ENCODE assay signal across 16 cellular contexts in genomic region chr5:125477586-125477975, GRCh38.
DNase-seq lines count a peak whose midpoint lies in the region; ATAC-seq, FAIRE-seq and TF ChIP-seq lines count a peak whose summit lies in the region.
"Had no signal": no experiment of that assay in that cellular context is flagged by ENCODE, and none has a peak within 500 bp of the region (broad histone marks: within the 10 kb centered on the region; RNA-seq: fewer than 3 reads in every experiment).

No MANE protein-coding gene starts in this region.

- TF ChIP-seq CTCF in 22Rv1 (IDR thresholded peaks at IDR 0.05) (no peak), RWPE2 (IDR thresholded peaks at IDR 0.05; ENCODE audit: poor library complexity, severe bottlenecking) (no peak), endothelial cell of umbilical vein (IDR thresholded peaks at IDR 0.05; ENCODE audit: extremely low read depth in 1 of 2, insufficient read depth in 1 of 2, low read depth in 1 of 2, low read length in 2 of 2) (no peak), colonic mucosa (IDR thresholded peaks at IDR 0.05) (no peak)

- H3K4me1 ChIP-seq in RWPE2 (ENCODE audit: insufficient read depth, poor library complexity, severe bottlenecking), result peaks cover 19% of the 10 kb centered on the region
- peaks cover 11% of the 10 kb centered on the region for H3K4me1 ChIP-seq in endothelial cell of umbilical vein (ENCODE audit: control insufficient read depth, extremely low read depth, insufficient read depth, low read length)
- H3K4me1 ChIP-seq in colonic mucosa, result peaks cover 4% of the 10 kb centered on the region

- FAIRE-seq in endothelial cell of umbilical vein (lab: Jason Lieb, UNC) (peak; percentile 61), RCC 7860 (lab: Jason Lieb, UNC) (no peak)
- FAIRE-seq: G401.6, GM12892 had no signal

- dilution Hi-C loops in endothelial cell of umbilical vein (cut with MboI; ENCODE audit: extremely low pct_ligation_motif_present, low sequenced_read_pairs), result no loop called here

- H3K4me2 ChIP-seq in endothelial cell of umbilical vein (ENCODE audit: insufficient read depth, low read length), result peak overlapping the region; percentile 26

- DNase-seq in M059J (ENCODE audit: low read depth) (peak; percentile 40), RWPE2 (ENCODE audit: low spot score) (no peak), endothelial cell of umbilical vein (ENCODE audit: low read depth, low spot score) (peak; percentile 38), colonic mucosa (no peak), RCC 7860 (ENCODE audit: low spot score) (no peak)
- no peak for DNase-seq in activated effector memory CD4-positive, alpha-beta T cell treated with Interleukin-2 at 50 U/mL for 16 hours
- DNase-seq: C1 segment of cervical spinal cord; Calu3; CD4-positive, alpha-beta memory T cell; COR-L47; DND-41; GOT3 had no signal

- H3K9me1 ChIP-seq in endothelial cell of umbilical vein (replicated peaks; ENCODE audit: control insufficient read depth, extremely low read depth, insufficient read depth, low read length), result no peaks in the 10 kb centered on the region

- H3K36me3 ChIP-seq in RWPE2 (ENCODE audit: low read depth), result no peaks in the 10 kb centered on the region
- no peaks in the 10 kb centered on the region for H3K36me3 ChIP-seq in endothelial cell of umbilical vein (ENCODE audit: control insufficient read depth in 2 of 2, extremely low read depth in 1 of 2, insufficient read depth in 2 of 2, low read length in 2 of 2)
- H3K36me3 ChIP-seq in colonic mucosa, result no peaks in the 10 kb centered on the region
- H3K36me3 ChIP-seq: HAP-1 had no signal

- no TSS peak for BruUV-seq in endothelial cell of umbilical vein (replicated peaks; lab: Mats Ljungman, UMichigan)

- H4K20me1 ChIP-seq in endothelial cell of umbilical vein (replicated peaks; ENCODE audit: control insufficient read depth, extremely low read depth, insufficient read depth, low read length), result no peaks in the 10 kb centered on the region

- H3K4me3 ChIP-seq in RWPE2 (ENCODE audit: severe bottlenecking) (no peak overlapping the region), endothelial cell of umbilical vein (replicated peaks in 1 of 3; ENCODE audit: insufficient read depth in 1 of 3, low read depth in 1 of 3, low read length in 3 of 3) (no peak overlapping the region), colonic mucosa (no peak overlapping the region)
- H3K4me3 ChIP-seq: HAP-1 had no signal

- no peak for TF ChIP-seq POLR2A in endothelial cell of umbilical vein (IDR thresholded peaks at IDR 0.05; ENCODE audit: low read depth, low read length)

- CTCF ChIA-PET in endothelial cell of umbilical vein (lab: Charles Lee), result interaction anchor here (0.8 to 1.7 kb wide), 5 partner anchors 8 to 358 kb away, joined by 3 to 4 read pairs (median 3); no protein-coding TSS in a partner anchor

- H3K27ac ChIP-seq in 22Rv1, result peak overlapping the region; percentile 82
- H3K27ac ChIP-seq in RWPE2 (ENCODE audit: poor library complexity, severe bottlenecking), result peak overlapping the region; percentile 24
- peak overlapping the region; percentile 33 for H3K27ac ChIP-seq in endothelial cell of umbilical vein (ENCODE audit: insufficient read depth, low read depth, low read length)
- H3K27ac ChIP-seq in colonic mucosa, result no peak overlapping the region

- no peak overlapping the region for H3K9ac ChIP-seq in endothelial cell of umbilical vein (replicated peaks; ENCODE audit: extremely low read depth, insufficient read depth, low read length)
- H3K9ac ChIP-seq in colonic mucosa (ENCODE audit: low read depth in 2 of 2, low read length in 2 of 2), result no peak overlapping the region

- H3K9me3 ChIP-seq in RWPE2 (ENCODE audit: severe bottlenecking), result no peaks in the 10 kb centered on the region
- H3K9me3 ChIP-seq in endothelial cell of umbilical vein (replicated peaks; ENCODE audit: control insufficient read depth, insufficient read depth, low read length), result no peaks in the 10 kb centered on the region
- H3K9me3 ChIP-seq in colonic mucosa, result no peaks in the 10 kb centered on the region
- H3K9me3 ChIP-seq: HAP-1 had no signal

- POLR2A ChIA-PET in endothelial cell of umbilical vein (lab: Charles Lee), result no interaction called here

- ATAC-seq in RWPE2 (ENCODE audit: low read depth), result no peak

- intact Hi-C loops in endothelial cell of umbilical vein (cut with micrococcal nuclease), result no loop called here
- intact Hi-C loops in colonic mucosa (cut with DNase I), result no loop called here

- H3K27me3 ChIP-seq in RWPE2 (ENCODE audit: insufficient read depth, poor library complexity, severe bottlenecking), result no peaks in the 10 kb centered on the region
- no peaks in the 10 kb centered on the region for H3K27me3 ChIP-seq in endothelial cell of umbilical vein (ENCODE audit: control insufficient read depth in 2 of 2, insufficient read depth in 2 of 2, low read length in 2 of 2)
- H3K27me3 ChIP-seq in colonic mucosa, result no peaks in the 10 kb centered on the region

- H2AFZ ChIP-seq in endothelial cell of umbilical vein (ENCODE audit: low read depth, low read length), result no peak overlapping the region

- no peaks in the 10 kb centered on the region for H3K79me2 ChIP-seq in endothelial cell of umbilical vein (ENCODE audit: control insufficient read depth, insufficient read depth, low read length)

TF ChIP-seq in endothelial cell of umbilical vein, 7 proteins besides CTCF, POLR2A, EP300 and RAD21:
- no peak for TF ChIP-seq MAX (IDR thresholded peaks at IDR 0.05; ENCODE audit: insufficient read depth, insufficient read length)
- no peak for TF ChIP-seq MYC (IDR thresholded peaks at IDR 0.05; ENCODE audit: low read depth, low read length)
- TF ChIP-seq GATA2 (IDR thresholded peaks at IDR 0.05; ENCODE audit: insufficient read depth, insufficient read length, low read depth, low read length), result no peak
- no peak for TF ChIP-seq POLR2AphosphoS5 (IDR thresholded peaks at IDR 0.05; ENCODE audit: insufficient read depth, low read depth, low read length)
- TF ChIP-seq JUN (IDR thresholded peaks at IDR 0.05; ENCODE audit: borderline replicate concordance, insufficient read depth, insufficient read length, low read depth), result no peak
- TF ChIP-seq EZH2 (IDR thresholded peaks at IDR 0.05; ENCODE audit: borderline replicate concordance, low read depth, low read length, severe bottlenecking), result no peak
- no peak for TF ChIP-seq FOS (IDR thresholded peaks at IDR 0.05; ENCODE audit: borderline replicate concordance, insufficient read depth, low read length)

Comparison
In these comparisons a context has a peak if more than half of its experiments do, and no peak if none do; other contexts are left out.
1. DNase-seq: peak in M059J (single experiment) and endothelial cell of umbilical vein (single experiment); none in RWPE2 (single experiment), colonic mucosa (single experiment), activated effector memory CD4-positive, alpha-beta T cell treated with Interleukin-2 at 50 U/mL for 16 hours (single experiment) and RCC 7860 (single experiment).